Comparison of ENCODE assay signal across 8 cellular contexts in genomic region chr19:10543059-10543419, GRCh38. TPM values are rescaled to one million over a fixed set of nuclear protein-coding genes. Genes with fewer than 3 reads are reported as not detected.
DNase-seq lines count a peak whose midpoint lies in the region; ATAC-seq and TF ChIP-seq lines count a peak whose summit lies in the region.

No MANE protein-coding gene starts in this region.

- H3K4me1 ChIP-seq in smooth muscle cell (ENCODE audit: low read depth) = peaks cover 6% of the 10 kb centered on the region

- peaks cover 6% of the 10 kb centered on the region for H3K9me3 Mint-ChIP-seq in glutamatergic neuron (ENCODE audit: unreplicated experiment)

- peak overlapping the region; percentile 77 for H3K4me3 Mint-ChIP-seq in glutamatergic neuron (ENCODE audit: unreplicated experiment)

- H3K9me3 ChIP-seq in SK-N-MC (ENCODE audit: low read depth, low read length) (no peaks in the 10 kb centered on the region), smooth muscle cell (replicated peaks; ENCODE audit: low read depth) (no peaks in the 10 kb centered on the region)

- peaks cover 7% of the 10 kb centered on the region for H3K27me3 Mint-ChIP-seq in glutamatergic neuron (ENCODE audit: unreplicated experiment)

- DNase-seq in HFF-Myc (ENCODE audit: extremely low read depth, low read depth) (no peak), SK-N-MC (ENCODE audit: low read depth, low spot score) (no peak), glutamatergic neuron (no peak), smooth muscle cell (lab: John Stamatoyannopoulos, UW; ENCODE audit: unreplicated experiment) (no peak), NCI-H748 (lab: John Stamatoyannopoulos, UW; ENCODE audit: unreplicated experiment) (no peak)

- 82% methylated on average over 8 of the region's 8 CpGs for WGBS in smooth muscle cell (ENCODE audit: low lambda C conversion rate)

- no peaks in the 10 kb centered on the region for H3K27me3 ChIP-seq in smooth muscle cell (ENCODE audit: low read depth)

- H3K36me3 ChIP-seq in SK-N-MC (ENCODE audit: insufficient read depth, low read length) = no peaks in the 10 kb centered on the region; the same call in 1 of the 2 replicates
- no peaks in the 10 kb centered on the region for H3K36me3 ChIP-seq in smooth muscle cell (ENCODE audit: low read depth)

- ATAC-seq in HG02678 (IDR thresholded peaks at IDR 0.05; ENCODE audit: unreplicated experiment) (no peak), HG02885 (IDR thresholded peaks at IDR 0.05; ENCODE audit: poor library complexity, unreplicated experiment) (no peak), HG02588 (IDR thresholded peaks at IDR 0.05; ENCODE audit: unreplicated experiment) (no peak)

- H3K27ac ChIP-seq in SK-N-MC (no peak overlapping the region), smooth muscle cell (ENCODE audit: low read depth) (no peak overlapping the region)

- TF ChIP-seq CTCF in HFF-Myc (IDR thresholded peaks at IDR 0.05; ENCODE audit: low read depth, low read length, missing control alignments) = no peak
- no peak for TF ChIP-seq CTCF in glutamatergic neuron (IDR thresholded peaks at IDR 0.05; ENCODE audit: partially characterized antibody, unreplicated experiment)
- TF ChIP-seq CTCF in smooth muscle cell (IDR thresholded peaks at IDR 0.05; ENCODE audit: borderline replicate concordance, insufficient read depth, poor library complexity, severe bottlenecking) = no peak

- H3K27ac Mint-ChIP-seq in glutamatergic neuron (ENCODE audit: unreplicated experiment) = no peak overlapping the region

- peaks cover 35% of the 10 kb centered on the region for H3K79me2 ChIP-seq in smooth muscle cell (ENCODE audit: low read depth)

- H3K4me3 ChIP-seq in HFF-Myc (replicated peaks; ENCODE audit: low read depth, low read length) = peak overlapping the region; percentile 81; the same call in 1 of the 2 replicates
- H3K4me3 ChIP-seq in SK-N-MC = peak overlapping the region; percentile 82
- H3K4me3 ChIP-seq in smooth muscle cell = peak overlapping the region; percentile 96

- H3K9ac ChIP-seq in SK-N-MC (ENCODE audit: insufficient read length) (no peak overlapping the region), smooth muscle cell (ENCODE audit: low read depth) (no peak overlapping the region)

- H4K20me1 ChIP-seq in smooth muscle cell (ENCODE audit: low read depth) = peaks cover under 1% of the 10 kb centered on the region

- peaks cover 1% of the 10 kb centered on the region for H3K4me1 Mint-ChIP-seq in glutamatergic neuron (ENCODE audit: low read depth, unreplicated experiment)

- H2AFZ ChIP-seq in smooth muscle cell (ENCODE audit: low read depth) = no peak overlapping the region

- H3F3A ChIP-seq in smooth muscle cell (ENCODE audit: low read depth) = no peaks in the 10 kb centered on the region

- peak overlapping the region; percentile 83 for H3K4me2 ChIP-seq in smooth muscle cell

- no peaks in the 10 kb centered on the region for H3K36me3 Mint-ChIP-seq in glutamatergic neuron (ENCODE audit: unreplicated experiment)

RNA-seq across cellular contexts. Expression of gene ATG4D, which starts 0.7 kb away (rescaled TPM):
- total RNA-seq in glutamatergic neuron (ENCODE audit: unreplicated experiment) (56.1 TPM), smooth muscle cell (12.9 and 13.8 TPM in 2 replicates)
- 19.0 and 29.7 TPM in 2 replicates for polyA plus RNA-seq in smooth muscle cell

RNA-seq across cellular contexts. Expression of gene KRI1, which starts 22.8 kb away (rescaled TPM):
- total RNA-seq in glutamatergic neuron (ENCODE audit: unreplicated experiment) (24.1 TPM), smooth muscle cell (4.9 and 7.1 TPM in 2 replicates)
- 10.1 and 18.0 TPM in 2 replicates for polyA plus RNA-seq in smooth muscle cell

RNA-seq across cellular contexts. Expression of gene CDKN2D, which starts 25.7 kb away (rescaled TPM):
- total RNA-seq in glutamatergic neuron (ENCODE audit: unreplicated experiment) (68.3 TPM), smooth muscle cell (5.4 and 10.1 TPM in 2 replicates)
- polyA plus RNA-seq in smooth muscle cell = 22.2 and 25.3 TPM in 2 replicates

RNA-seq across cellular contexts. Expression of gene S1PR5, which starts 25.8 kb away (rescaled TPM):
- total RNA-seq in glutamatergic neuron (ENCODE audit: unreplicated experiment) (not detected), smooth muscle cell (5.3 and 6.3 TPM in 2 replicates)
- polyA plus RNA-seq in smooth muscle cell = 6.8 and 9.0 TPM in 2 replicates

RNA-seq across cellular contexts. Expression of gene KEAP1, which starts 39.9 kb away (rescaled TPM):
- total RNA-seq in glutamatergic neuron (ENCODE audit: unreplicated experiment) (44.1 TPM), smooth muscle cell (24.9 and 39.3 TPM in 2 replicates)
- 53.1 and 60.4 TPM in 2 replicates for polyA plus RNA-seq in smooth muscle cell
